24 cellular contexts compared by ENCODE assay signal in the genomic region with DNA sequence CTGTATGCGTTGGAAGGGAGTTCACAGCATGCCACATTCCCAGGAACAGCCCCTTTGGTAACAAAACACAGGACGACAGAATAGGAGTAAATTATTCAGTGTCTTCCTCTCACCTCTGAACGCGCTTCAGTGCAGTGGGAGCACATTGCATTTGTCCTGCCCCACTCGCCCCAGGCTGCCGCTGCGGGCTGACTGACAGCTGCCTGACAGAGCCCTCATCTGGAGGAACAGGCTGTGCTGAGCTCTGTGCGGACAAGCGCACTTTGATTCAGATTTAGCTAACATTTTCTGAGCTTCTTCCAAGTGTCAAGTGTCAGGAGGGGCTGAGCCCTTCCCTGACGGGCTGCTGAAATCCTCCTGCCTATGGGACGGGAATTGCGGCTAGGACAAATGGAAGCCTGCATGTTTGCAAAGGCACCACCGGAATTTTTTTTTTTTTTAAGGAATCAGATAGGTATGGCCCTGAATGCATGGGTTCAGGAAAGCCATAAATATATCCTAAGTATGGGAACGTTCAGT.
DNase-seq lines count a peak whose midpoint lies in the region; ATAC-seq and TF ChIP-seq lines count a peak whose summit lies in the region.
"Had no signal": no experiment of that assay in that cellular context is flagged by ENCODE, and none has a peak within 500 bp of the region (broad histone marks: within the 10 kb centered on the region; RNA-seq: fewer than 3 reads in every experiment).

No MANE protein-coding gene starts in this region.

- H3K27me3 ChIP-seq in vagina (no peaks in the 10 kb centered on the region), body of pancreas (no peaks in the 10 kb centered on the region), A673 (replicated peaks; ENCODE audit: insufficient read depth, low read depth, low read length, poor library complexity) (peaks cover 51% of the 10 kb centered on the region)

- no peaks in the 10 kb centered on the region for H3K36me3 ChIP-seq in vagina
- H3K36me3 ChIP-seq in body of pancreas (replicated peaks in 1 of 2; ENCODE audit: insufficient read depth in 1 of 2, low read depth in 2 of 2) = no peaks in the 10 kb centered on the region
- H3K36me3 ChIP-seq in A673 (ENCODE audit: insufficient read depth, low read length, poor library complexity, severe bottlenecking) = no peaks in the 10 kb centered on the region
- H3K36me3 ChIP-seq: HAP-1, SJCRH30 had no signal

- ATAC-seq in body of pancreas = no peak
- ATAC-seq: PC-3, Right ventricle myocardium inferior, SK-N-SH treated with all-trans-retinoic acid at 6 μM for 48 hours had no signal

- DNase-seq in NCI-H748 (lab: John Stamatoyannopoulos, UW; ENCODE audit: unreplicated experiment) (peak; percentile 33), NCI-H748 treated with DMSO at 0.1 percent for 48 hours (lab: John Stamatoyannopoulos, UW) (no peak), NCI-H2227 treated with DMSO at 0.1 percent for 48 hours (lab: John Stamatoyannopoulos, UW) (peak; percentile 6), glutamatergic neuron (peak; percentile 52), vagina (ENCODE audit: extremely low spot score in 2 of 2) (peak; percentile 49 to 52), body of pancreas (no peak), A673 (ENCODE audit: low spot score) (no peak)
- DNase-seq in activated CD4-positive, alpha-beta T cell treated with anti-CD3 and anti-CD28 coated beads, Interleukin-2, amount 50 U/mL, for 4 hours = no peak
- DNase-seq: 8988T; DMS153; HFFc6; Karpas-422; NCI-H1092; NCI-H1417 treated with DMSO at 0.1 percent for 48 hours; NCI-H1694 treated with DMSO at 0.1 percent for 48 hours; NCI-H69; NK-92 treated with Interleukin-12 subunit alpha and Interleukin-12 subunit beta, amount 100 ng/mL, for 24 hours; PC-3; SJCRH30 had no signal

- H3K27me3 Mint-ChIP-seq in glutamatergic neuron (ENCODE audit: unreplicated experiment) = no peaks in the 10 kb centered on the region
- H3K27me3 Mint-ChIP-seq: IgD-negative memory B cell had no signal

- CTCF ChIA-PET in A673 (lab: Charles Lee) = no interaction called here

- H3K9me3 Mint-ChIP-seq in glutamatergic neuron (ENCODE audit: unreplicated experiment) = peaks cover 8% of the 10 kb centered on the region
- H3K9me3 Mint-ChIP-seq: IgD-negative memory B cell had no signal

- no peak overlapping the region for H3K27ac Mint-ChIP-seq in glutamatergic neuron (ENCODE audit: unreplicated experiment)
- H3K27ac Mint-ChIP-seq: HFFc6, IgD-negative memory B cell had no signal

- H3K4me1 ChIP-seq in vagina (no peaks in the 10 kb centered on the region), body of pancreas (peaks cover 6% of the 10 kb centered on the region), A673 (ENCODE audit: insufficient read depth, low read length, poor library complexity, severe bottlenecking) (no peaks in the 10 kb centered on the region)
- H3K4me1 ChIP-seq: HAP-1, SJCRH30 had no signal

- BruUV-seq in A673 (replicated peaks; lab: Mats Ljungman, UMichigan) = no TSS peak

- whole genome bisulfite sequencing in body of pancreas, 2 donors = 66 to 73% methylated on average over 13 to 14 of the region's 14 CpGs

- H3K4me3 Mint-ChIP-seq in glutamatergic neuron (ENCODE audit: unreplicated experiment) = no peak overlapping the region
- H3K4me3 Mint-ChIP-seq: HFFc6, IgD-negative memory B cell had no signal

- no peak for TF ChIP-seq POLR2A in vagina (IDR thresholded peaks at IDR 0.05)
- no peak for TF ChIP-seq POLR2A in body of pancreas (IDR thresholded peaks at IDR 0.05)

- no peak overlapping the region for H3K27ac ChIP-seq in vagina
- no peak overlapping the region for H3K27ac ChIP-seq in body of pancreas
- no peak overlapping the region for H3K27ac ChIP-seq in A673 (ENCODE audit: low read depth, low read length, poor library complexity, severe bottlenecking)
- H3K27ac ChIP-seq: GM23248, SJCRH30 had no signal

- H3K9me3 ChIP-seq in vagina = no peaks in the 10 kb centered on the region
- no peaks in the 10 kb centered on the region for H3K9me3 ChIP-seq in body of pancreas
- no peaks in the 10 kb centered on the region for H3K9me3 ChIP-seq in A673 (ENCODE audit: low read depth, low read length, poor library complexity, severe bottlenecking)
- H3K9me3 ChIP-seq: HAP-1, SJCRH30 had no signal

- POLR2A ChIA-PET in A673 (lab: Charles Lee; ENCODE audit: low non-redundant PET) = no interaction called here

- H3K4me1 Mint-ChIP-seq in glutamatergic neuron (ENCODE audit: low read depth, unreplicated experiment) = peaks cover 14% of the 10 kb centered on the region

- TF ChIP-seq CTCF in glutamatergic neuron (IDR thresholded peaks at IDR 0.05; ENCODE audit: partially characterized antibody, unreplicated experiment) = no peak
- TF ChIP-seq CTCF in vagina (IDR thresholded peaks at IDR 0.05) = no peak
- TF ChIP-seq CTCF in body of pancreas (IDR thresholded peaks at IDR 0.05) = no peak
- no peak for TF ChIP-seq CTCF in A673 (conservative IDR thresholded peaks at IDR 0.05; ENCODE audit: low read depth, low read length)

- intact Hi-C loops in vagina (cut with DNase I) (no loop called here), body of pancreas (cut with DNase I) (no loop called here), A673 (cut with micrococcal nuclease; ENCODE audit: unreplicated experiment) (no loop called here)

- no peaks in the 10 kb centered on the region for H3K36me3 Mint-ChIP-seq in glutamatergic neuron (ENCODE audit: unreplicated experiment)
- H3K36me3 Mint-ChIP-seq: IgD-negative memory B cell had no signal

- H3K4me3 ChIP-seq in vagina = no peak overlapping the region
- no peak overlapping the region for H3K4me3 ChIP-seq in body of pancreas
- no peak overlapping the region for H3K4me3 ChIP-seq in A673 (ENCODE audit: low read depth, low read length, poor library complexity, severe bottlenecking)
- H3K4me3 ChIP-seq: GM23248, HAP-1, SJCRH30 had no signal

Comparison
In these comparisons a context has a peak if more than half of its experiments do, and no peak if none do; other contexts are left out.
1. DNase-seq: peak in NCI-H748 (single experiment), NCI-H2227 treated with DMSO at 0.1 percent for 48 hours (single experiment), glutamatergic neuron (single experiment) and vagina (2 of 2); none in NCI-H748 treated with DMSO at 0.1 percent for 48 hours (single experiment), body of pancreas (0 of 4), activated CD4-positive, alpha-beta T cell treated with anti-CD3 and anti-CD28 coated beads, Interleukin-2, amount 50 U/mL, for 4 hours (0 of 2) and A673 (single experiment).